Comparison of ENCODE assay signal across 10 cellular contexts in genomic region chr2:113877651-113878594, GRCh38. TPM values are rescaled to one million over a fixed set of nuclear protein-coding genes. Genes with fewer than 3 reads are reported as not detected.
DNase-seq lines count a peak whose midpoint lies in the region; ATAC-seq and TF ChIP-seq lines count a peak whose summit lies in the region.
"Had no signal": no experiment of that assay in that cellular context is flagged by ENCODE, and none has a peak within 500 bp of the region (broad histone marks: within the 10 kb centered on the region; RNA-seq: fewer than 3 reads in every experiment).

No MANE protein-coding gene starts in this region.

- CTCF ChIA-PET in OCI-LY7 (lab: Charles Lee; ENCODE audit: unreplicated experiment): no interaction called here

- no peaks in the 10 kb centered on the region for H3K27me3 ChIP-seq in body of pancreas
- H3K27me3 ChIP-seq: BE2C had no signal

- H3K4me3 ChIP-seq in OCI-LY7 (ENCODE audit: low read depth, low read length, poor library complexity, severe bottlenecking) (no peak overlapping the region), body of pancreas (no peak overlapping the region)

- peaks cover 21% of the 10 kb centered on the region for H3K4me1 ChIP-seq in OCI-LY7 (ENCODE audit: insufficient read depth, low read length, poor library complexity, severe bottlenecking)
- no peaks in the 10 kb centered on the region for H3K4me1 ChIP-seq in body of pancreas
- H3K4me1 ChIP-seq: BE2C had no signal

- TSS peak; percentile 21 for BruUV-seq in OCI-LY7 (replicated peaks; lab: Mats Ljungman, UMichigan)

- no peak overlapping the region for H3K27ac ChIP-seq in OCI-LY7 (ENCODE audit: low read depth, low read length, poor library complexity, severe bottlenecking)
- H3K27ac ChIP-seq in body of pancreas: peak overlapping the region in 2 of 4 donors; percentile 51 to 70

- no peaks in the 10 kb centered on the region for H3K9me3 ChIP-seq in OCI-LY7 (ENCODE audit: low read length)
- H3K9me3 ChIP-seq in body of pancreas: no peaks in the 10 kb centered on the region
- H3K9me3 ChIP-seq: BE2C had no signal

- H4K20me1 ChIP-seq in OCI-LY7 (ENCODE audit: insufficient read depth, low read length): no peaks in the 10 kb centered on the region

- H3K36me3 ChIP-seq in OCI-LY7 (ENCODE audit: insufficient read depth, low read length): peaks cover 36% of the 10 kb centered on the region
- H3K36me3 ChIP-seq in body of pancreas (replicated peaks in 1 of 2; ENCODE audit: insufficient read depth in 1 of 2, low read depth in 2 of 2): no peaks in the 10 kb centered on the region
- H3K36me3 ChIP-seq: BE2C had no signal

- DNase-seq in NOMO-1 (lab: John Stamatoyannopoulos, UW; ENCODE audit: unreplicated experiment in 2 of 2): peak; percentile 27 to 43
- DNase-seq in NOMO-1 treated with dmso at 0.1 percent for 144 hours (lab: John Stamatoyannopoulos, UW; ENCODE audit: unreplicated experiment): no peak
- DNase-seq in OCI-LY7 (ENCODE audit: low spot score): no peak
- DNase-seq in erythroblast (lab: John Stamatoyannopoulos, UW): peak; percentile 13 to 53
- DNase-seq in renal cortical epithelial cell (ENCODE audit: low read depth): peak; percentile 85
- DNase-seq in body of pancreas: no peak
- no peak for DNase-seq in NCI-H2227 treated with DMSO at 0.1 percent for 48 hours (lab: John Stamatoyannopoulos, UW)
- DNase-seq: activated CD4-positive, alpha-beta T cell treated with anti-CD3 and anti-CD28 coated beads, Interleukin-2, amount 50 U/mL, for 1 hour; BE2C had no signal

- POLR2A ChIA-PET in OCI-LY7 (lab: Charles Lee): interaction anchor here (0.7 to 2.4 kb wide), 6 partner anchors 10 to 188 kb away, joined by 3 to 8 read pairs (median 4); partner anchors contain the start of gene SLC35F5

- TF ChIP-seq CTCF in OCI-LY7 (conservative IDR thresholded peaks at IDR 0.05; ENCODE audit: low read length) (no peak), body of pancreas (IDR thresholded peaks at IDR 0.05) (no peak)

- no peaks in the 10 kb centered on the region for H3K9me2 ChIP-seq in OCI-LY7 (ENCODE audit: insufficient read depth, low read length)

- WGBS in body of pancreas, 2 donors: 51 to 52% methylated on average over 5 of the region's 5 CpGs

- no peak overlapping the region for H3K4me2 ChIP-seq in OCI-LY7 (ENCODE audit: low read length)

- 0 out of 2 replicates have a peak, but pooled peaks cover 5% of the 10 kb centered on the region for H3K79me2 ChIP-seq in OCI-LY7 (ENCODE audit: insufficient read depth, low read depth, low read length)

- intact Hi-C loops in OCI-LY7 (cut with micrococcal nuclease; ENCODE audit: unreplicated experiment): no loop called here
- intact Hi-C loops in body of pancreas (cut with DNase I): no loop called here

- TF ChIP-seq POLR2A in erythroblast (IDR thresholded peaks at IDR 0.05; ENCODE audit: low read length) (no peak), body of pancreas (IDR thresholded peaks at IDR 0.05) (no peak)

- ATAC-seq in body of pancreas: no peak
- ATAC-seq in GM19395 (IDR thresholded peaks at IDR 0.05; ENCODE audit: unreplicated experiment): no peak

- H2AFZ ChIP-seq in OCI-LY7 (ENCODE audit: low read length): no peak overlapping the region

RNA-seq across cellular contexts. Expression of gene ACTR3, which starts 12.0 kb away (rescaled TPM):
- total RNA-seq in OCI-LY7 (2014; rRNA removed; shearing (Covaris generic)): 168 and 192 TPM in 2 replicates
- total RNA-seq in OCI-LY7 (2022): 307 and 320 TPM in 2 replicates
- total RNA-seq in renal cortical epithelial cell: 456 and 486 TPM in 2 replicates
- total RNA-seq in body of pancreas: 10 to 100 TPM; 35.9 to 43.8 TPM

Comparison
In these comparisons a context has a peak if more than half of its experiments do, and no peak if none do; other contexts are left out.
1. DNase-seq: peak in NOMO-1 (2 of 2), erythroblast (2 of 2) and renal cortical epithelial cell (single experiment); none in NOMO-1 treated with dmso at 0.1 percent for 144 hours (single experiment), OCI-LY7 (single experiment), body of pancreas (0 of 4) and NCI-H2227 treated with DMSO at 0.1 percent for 48 hours (single experiment).